Comparison of ENCODE assay signal across 8 cellular contexts in genomic region chr3:170037463-170038433, GRCh38. TPM values are rescaled to one million over a fixed set of nuclear protein-coding genes. Genes with fewer than 3 reads are reported as not detected.
A peak's percentile ranks its signal among the peaks of the same experiment; 100 is the strongest.
DNase-seq lines count a peak whose midpoint lies in the region; ATAC-seq and TF ChIP-seq lines count a peak whose summit lies in the region.

Gene GPR160 (plus strand): TSS chr3:170037995. CDS start chr3:170083973, 45,978 bp downstream.

- H3K27me3 ChIP-seq in neuron (ENCODE audit: insufficient read depth, low read length), result peaks cover 46% of the 10 kb centered on the region
- H3K27me3 ChIP-seq in suprapubic skin, result peaks cover 33% of the 10 kb centered on the region

- H2AFZ ChIP-seq in neuron (ENCODE audit: low read depth, low read length), result peak within 1 kb of the TSS; percentile 90

- H3K9me3 ChIP-seq in neuron (ENCODE audit: low read length), result peaks cover 2% of the 10 kb centered on the region
- H3K9me3 ChIP-seq in suprapubic skin, result no peaks in the 10 kb centered on the region

- no peak for TF ChIP-seq EP300 in suprapubic skin (IDR thresholded peaks at IDR 0.05)

- H3K4me1 ChIP-seq in neuron (ENCODE audit: insufficient read depth, low read length) (peaks cover 4% of the 10 kb centered on the region), suprapubic skin (peaks cover 16% of the 10 kb centered on the region)

- H3K36me3 ChIP-seq in neuron (ENCODE audit: insufficient read depth, low read length), result no peaks in the 10 kb centered on the region
- H3K36me3 ChIP-seq in suprapubic skin, result no peaks in the 10 kb centered on the region

- TF ChIP-seq POLR2A in suprapubic skin (IDR thresholded peaks at IDR 0.05), result no peak

- ATAC-seq in GM21447 (IDR thresholded peaks at IDR 0.05; ENCODE audit: unreplicated experiment), result peak; percentile 74

- peak within 1 kb of the TSS; percentile 53 for H3K27ac ChIP-seq in suprapubic skin

- TF ChIP-seq CTCF in foreskin fibroblast (IDR thresholded peaks at IDR 0.05; ENCODE audit: low read depth, low read length) (peak; percentile 63), suprapubic skin (IDR thresholded peaks at IDR 0.05) (peak; percentile 10 to 59)

- WGBS in suprapubic skin, result 90% methylated on average over 2 of the region's 78 CpGs

- DNase-seq in DMS153 treated with DMSO at 0.1 percent for 48 hours (lab: John Stamatoyannopoulos, UW; ENCODE audit: unreplicated experiment) (peak; percentile 66), HUDEP-2 (lab: John Stamatoyannopoulos, UW; ENCODE audit: unreplicated experiment in 76 of 76) (peak in 71 of 76 experiments; percentile 2 to 83 (median 59)), OCI-M1 (lab: John Stamatoyannopoulos, UW) (peak; percentile 82), foreskin fibroblast (peak in 1 of 2 donors; percentile 62), suprapubic skin (ENCODE audit: low spot score in 2 of 2) (peak; percentile 71 to 87)
- DNase-seq in activated T-cell treated with anti-CD3 and anti-CD28 coated beads, Interleukin-2, amount 50 U/mL, for 48 hours, result peak; percentile 92

- H3K4me3 ChIP-seq in foreskin fibroblast (ENCODE audit: low read depth in 1 of 2, low read length in 2 of 2), result peak within 1 kb of the TSS; percentile 37 to 46
- H3K4me3 ChIP-seq in neuron (ENCODE audit: low read length), result peak within 1 kb of the TSS; percentile 43
- peak within 1 kb of the TSS; percentile 59 for H3K4me3 ChIP-seq in suprapubic skin

RNA-seq across cellular contexts. Expression of gene GPR160, which starts in this region (rescaled TPM):
- total RNA-seq in suprapubic skin, result 10 to 100 TPM in 1 of 4 donors, 1 to 10 TPM in 3; 2.8 to 12.2 (median 3.0) TPM
